ENCODE assay signal across 9 cellular contexts in genomic region chr14:75566321-75566720, GRCh38. TPM values are rescaled to one million over a fixed set of nuclear protein-coding genes. Genes with fewer than 3 reads are reported as not detected.
A peak's percentile ranks its signal among the peaks of the same experiment; 100 is the strongest.
DNase-seq lines count a peak whose midpoint lies in the region; ATAC-seq, FAIRE-seq and TF ChIP-seq lines count a peak whose summit lies in the region.
"Had no signal": no experiment of that assay in that cellular context is flagged by ENCODE, and none has a peak within 500 bp of the region (broad histone marks: within the 10 kb centered on the region; RNA-seq: fewer than 3 reads in every experiment).

No MANE protein-coding gene starts in this region.

- WGBS in K562 (ENCODE audit: insufficient coverage, low coverage, missing lambda C conversion rate) = 0% methylated on average over 3 of the region's 4 CpGs

- peak; percentile 92 for DNase-seq in activated CD4-positive, alpha-beta T cell treated with anti-CD3 and anti-CD28 coated beads for 48 hours
- DNase-seq in K562 (ENCODE audit: extremely low read depth in 1 of 4, low spot score in 3 of 4) = no peak
- peak; percentile 55 to 72 (median 71) for DNase-seq in stimulated activated CD4-positive, alpha-beta T cell treated with anti-CD3 and anti-CD28 coated beads, TNF-alpha, amount 100 ng/mL, for 4 hours (ENCODE audit: low read depth in 3 of 3)
- no peak for DNase-seq in NCI-H82 treated with DMSO at 0.1 percent for 48 hours (lab: John Stamatoyannopoulos, UW; ENCODE audit: unreplicated experiment)
- no peak for DNase-seq in GF-D8 (lab: John Stamatoyannopoulos, UW)
- no peak for DNase-seq in type B pancreatic cell (ENCODE audit: extremely low spot score, unreplicated experiment)
- DNase-seq: NCI-H2171 had no signal

- no peaks in the 10 kb centered on the region for H3K4me1 Mint-ChIP-seq in type B pancreatic cell (ENCODE audit: unreplicated experiment)

- intact Hi-C loops in K562 (cut with micrococcal nuclease) = no loop called here

- no peaks in the 10 kb centered on the region for H3K9me1 ChIP-seq in K562 (ENCODE audit: control insufficient read depth, insufficient read depth, low read length)

- no peak overlapping the region for H3K4me3 Mint-ChIP-seq in type B pancreatic cell

- H3K27ac Mint-ChIP-seq in type B pancreatic cell = no peak overlapping the region

- no TSS peak for BruUV-seq in K562 (replicated peaks; lab: Mats Ljungman, UMichigan)

- no peak overlapping the region for H3K27ac ChIP-seq in K562 (ENCODE audit: extremely low read depth, low read depth, low read length)

- H2AFZ ChIP-seq in K562 (ENCODE audit: low read depth, low read length) = no peak overlapping the region

- in situ Hi-C loops in K562 (cut with MboI) = loop anchor here (10.0 kb wide), 1 partner anchor 262 kb away; no protein-coding TSS in a partner anchor

- TF ChIP-seq POLR2A in K562 (conservative IDR thresholded peaks at IDR 0.05) = no peak

- peaks cover 9 to 49% of the 10 kb centered on the region in 2 experiments; a peak in 4 of 5 replicates for H3K27me3 ChIP-seq in K562 (ENCODE audit: control insufficient read depth in 2 of 2, insufficient read depth in 2 of 2, low read length in 2 of 2)

- H3K9me3 ChIP-seq in K562 (replicated peaks; ENCODE audit: control insufficient read depth, insufficient read depth, low read depth, low read length) = no peaks in the 10 kb centered on the region

- no peak overlapping the region for H3K4me2 ChIP-seq in K562 (ENCODE audit: insufficient read depth, low read length)

- H3K27me3 Mint-ChIP-seq in type B pancreatic cell = peaks cover 24% of the 10 kb centered on the region

- TF ChIP-seq RAD21 in K562 (CRISPR knock-in tag; conservative IDR thresholded peaks at IDR 0.05 in 1 of 2, IDR thresholded peaks at IDR 0.05 in 1 of 2) = no peak

- H3K9me3 Mint-ChIP-seq in type B pancreatic cell = no peaks in the 10 kb centered on the region

- no peaks in the 10 kb centered on the region for H3K79me2 ChIP-seq in K562 (ENCODE audit: control insufficient read depth, insufficient read depth, low read length)

- no peak for TF ChIP-seq EP300 in K562 (IDR thresholded peaks at IDR 0.05; ENCODE audit: low read length)

- POLR2A ChIA-PET in K562 (lab: Yijun Ruan, JAX) = no interaction called here

- peak; percentile 46 for ATAC-seq in HG02798 (IDR thresholded peaks at IDR 0.05; ENCODE audit: poor library complexity, unreplicated experiment)
- no peak for ATAC-seq in K562
- no peak for ATAC-seq in GM18909 (IDR thresholded peaks at IDR 0.05; ENCODE audit: poor library complexity, unreplicated experiment)

- H3K4me3 ChIP-seq in K562 = no peak overlapping the region

- H3K4me1 ChIP-seq in K562 (replicated peaks in 1 of 2; ENCODE audit: control insufficient read depth in 2 of 2, insufficient read depth in 2 of 2, low read length in 2 of 2) = no peaks in the 10 kb centered on the region

- CTCF ChIA-PET in K562 (lab: Yijun Ruan, JAX; ENCODE audit: low intra/inter-chr PET ratio) = no interaction called here

- no peaks in the 10 kb centered on the region for H3K36me3 ChIP-seq in K562 (ENCODE audit: control insufficient read depth, insufficient read depth, low read length)

- TF ChIP-seq CTCF in K562 (IDR thresholded peaks at IDR 0.05 in 2 of 3, conservative IDR thresholded peaks at IDR 0.05 in 1 of 3; ENCODE audit: insufficient read depth in 2 of 3, low read depth in 1 of 3, low read length in 3 of 3) (no peak), type B pancreatic cell (conservative IDR thresholded peaks at IDR 0.05) (no peak)

- H3K9ac ChIP-seq in K562 (ENCODE audit: insufficient read depth in 1 of 2, low read depth in 2 of 2, low read length in 2 of 2) = no peak overlapping the region

- no peaks in the 10 kb centered on the region for H4K20me1 ChIP-seq in K562 (replicated peaks; ENCODE audit: control insufficient read depth, insufficient read depth, low read length)

- no peaks in the 10 kb centered on the region for H3K36me3 Mint-ChIP-seq in type B pancreatic cell

- FAIRE-seq in K562 (lab: Jason Lieb, UNC) = no peak

TF ChIP-seq in K562, 482 proteins besides CTCF, POLR2A, EP300 and RAD21:
- TF ChIP-seq MYBL2 (IDR thresholded peaks at IDR 0.05; ENCODE audit: low read depth) (no peak), MYBL2 (CRISPR knock-in tag; IDR thresholded peaks at IDR 0.05; ENCODE audit: borderline replicate concordance) (no peak), ETV1 (tag; conservative IDR thresholded peaks at IDR 0.05; ENCODE audit: low read depth) (no peak), ZBTB33 (CRISPR knock-in tag; IDR thresholded peaks at IDR 0.05) (no peak), FOSL1 (tag; conservative IDR thresholded peaks at IDR 0.05) (0 out of 2 replicates have a peak, but pooled peaks have one; percentile 28), HMGXB4 (CRISPR knock-in tag; IDR thresholded peaks at IDR 0.05) (no peak), CBX2 (IDR thresholded peaks at IDR 0.05; ENCODE audit: insufficient read depth, low read length, poor library complexity, severe bottlenecking) (no peak)
TF ChIP-seq in K562: peak in this region for 1.

RNA-seq across cellular contexts. Expression of gene FLVCR2, which starts 12.1 kb away (rescaled TPM):
- 0.09 TPM in 1 of 2 replicates, not detected in the other for total RNA-seq in K562 (2011; cell fraction: chromatin; rRNA removed; ENCODE audit: low replicate concordance)
- not detected in 2 replicates for total RNA-seq in K562 (2011; cell fraction: nucleolus; rRNA removed)
- not detected in 2 replicates for total RNA-seq in K562 (2011; cell fraction: nucleoplasm; rRNA removed)
- total RNA-seq in K562 (2014; rRNA removed) (not detected in 2 replicates), K562 (2014; rRNA removed; fragmentation: Illumina TruSeq; extraction: Trizol) (not detected in 2 replicates), K562 (2015; rRNA removed; fragmentation: Illumina TruSeq; extraction: Trizol) (0.11 TPM in 1 of 2 replicates, not detected in the other), K562 (2021) (1.5 and 3.2 TPM in 2 replicates), type B pancreatic cell (ENCODE audit: low replicate concordance) (5.6 and 11.8 TPM in 2 replicates)
- polyA plus RNA-seq in K562 (2011; rRNA removed) (0.08 TPM in 1 of 2 replicates, not detected in the other), K562 (2014; fragmentation: Illumina TruSeq; extraction: Trizol) (not detected in 2 replicates), K562 (2014; fragmentation: Nextera tagmentation; extraction: Ambion mirVana) (not detected), K562 (2014; rRNA removed) (not detected in 2 replicates)
- polyA plus RNA-seq in K562 (2011; cell fraction: cytosol; rRNA removed) = 0.15 TPM in 1 of 2 replicates, not detected in the other
- polyA plus RNA-seq in K562 (2011; cell fraction: nucleus; rRNA removed) = not detected in 2 replicates
- 0.11 and 0.13 TPM in 2 replicates for polyA plus RNA-seq in K562 (2012)
- not detected in 2 replicates for polyA minus RNA-seq in K562 (2011; rRNA and poly(A)+ RNA removed)
- polyA minus RNA-seq in K562 (2011; cell fraction: cytosol; rRNA and poly(A)+ RNA removed) = not detected in 2 replicates
- 0.22 TPM in 1 of 2 replicates, not detected in the other for polyA minus RNA-seq in K562 (2011; cell fraction: nucleus; rRNA and poly(A)+ RNA removed)

RNA-seq across cellular contexts. Expression of gene BATF, which starts 44.1 kb away (rescaled TPM):
- not detected in 2 replicates for total RNA-seq in K562 (2011; cell fraction: chromatin; rRNA removed; ENCODE audit: low replicate concordance)
- 0.50 TPM in 1 of 2 replicates, not detected in the other for total RNA-seq in K562 (2011; cell fraction: nucleolus; rRNA removed)
- not detected in 2 replicates for total RNA-seq in K562 (2011; cell fraction: nucleoplasm; rRNA removed)
- total RNA-seq in K562 (2014; rRNA removed) = 1.0 and 3.4 TPM in 2 replicates
- total RNA-seq in K562 (2014; rRNA removed; fragmentation: Illumina TruSeq; extraction: Trizol) = 0.26 TPM in 1 of 2 replicates, not detected in the other
- 2.1 and 2.9 TPM in 2 replicates for total RNA-seq in K562 (2015; rRNA removed; fragmentation: Illumina TruSeq; extraction: Trizol)
- 0.31 and 0.49 TPM in 2 replicates for total RNA-seq in K562 (2021)
- 0.32 TPM in 1 of 2 replicates, not detected in the other for polyA plus RNA-seq in K562 (2011; rRNA removed)
- polyA plus RNA-seq in K562 (2011; cell fraction: cytosol; rRNA removed) = 0.31 and 0.58 TPM in 2 replicates
- not detected in 2 replicates for polyA plus RNA-seq in K562 (2011; cell fraction: nucleus; rRNA removed)
- polyA plus RNA-seq in K562 (2012) = 1.8 and 2.3 TPM in 2 replicates
- 0.55 and 1.1 TPM in 2 replicates for polyA plus RNA-seq in K562 (2014; fragmentation: Illumina TruSeq; extraction: Trizol)
- under 1 TPM; 0.13 to 0.28 TPM for polyA plus RNA-seq in K562 (2014; fragmentation: Nextera tagmentation; extraction: Ambion mirVana)
- polyA plus RNA-seq in K562 (2014; rRNA removed) = 1.0 and 1.3 TPM in 2 replicates
- not detected in 2 replicates for polyA minus RNA-seq in K562 (2011; rRNA and poly(A)+ RNA removed)
- polyA minus RNA-seq in K562 (2011; cell fraction: cytosol; rRNA and poly(A)+ RNA removed) = not detected in 2 replicates
- polyA minus RNA-seq in K562 (2011; cell fraction: nucleus; rRNA and poly(A)+ RNA removed) = not detected in 2 replicates
- total RNA-seq in type B pancreatic cell (ENCODE audit: low replicate concordance) = 2.2 and 2.6 TPM in 2 replicates

Comparison
In these comparisons a context has a peak if more than half of its experiments do, and no peak if none do; other contexts are left out.
1. DNase-seq: peak in activated CD4-positive, alpha-beta T cell treated with anti-CD3 and anti-CD28 coated beads for 48 hours (single experiment) and stimulated activated CD4-positive, alpha-beta T cell treated with anti-CD3 and anti-CD28 coated beads, TNF-alpha, amount 100 ng/mL, for 4 hours (3 of 3); none in K562 (0 of 4), NCI-H82 treated with DMSO at 0.1 percent for 48 hours (single experiment), GF-D8 (single experiment) and type B pancreatic cell (single experiment).